In genomic region chr9:137087409-137087925, GRCh38 we compare ENCODE assay signal across 7 cellular contexts. TPM values are rescaled to one million over a fixed set of nuclear protein-coding genes. Genes with fewer than 3 reads are reported as not detected.
DNase-seq lines count a peak whose midpoint lies in the region; ATAC-seq and TF ChIP-seq lines count a peak whose summit lies in the region.

No MANE protein-coding gene starts in this region.

- H3K4me1 Mint-ChIP-seq in effector memory CD8-positive, alpha-beta T cell (ENCODE audit: low read depth in 2 of 2): peaks cover 24 to 28% of the 10 kb centered on the region in 2 donors
- peaks cover 29% of the 10 kb centered on the region for H3K4me1 Mint-ChIP-seq in neural progenitor cell

- TF ChIP-seq CTCF in OCI-LY1 (IDR thresholded peaks at IDR 0.05; ENCODE audit: low read length) (no peak), neural progenitor cell (IDR thresholded peaks at IDR 0.05) (no peak)

- DNase-seq in effector memory CD8-positive, alpha-beta T cell: no peak
- DNase-seq in neural progenitor cell (ENCODE audit: low spot score) (peak; percentile 26), NOMO-1 treated with dmso at 0.1 percent for 144 hours (lab: John Stamatoyannopoulos, UW; ENCODE audit: unreplicated experiment) (no peak), cortex of kidney (lab: John Stamatoyannopoulos, UW) (no peak)
- DNase-seq in activated effector memory CD4-positive, alpha-beta T cell treated with anti-CD3 and anti-CD28 coated beads, Interleukin-2, amount 50 U/mL, for 16 hours: no peak

- peak; percentile 3 for ATAC-seq in GM21528 (IDR thresholded peaks at IDR 0.05; ENCODE audit: low FRiP score, unreplicated experiment)
- ATAC-seq in effector memory CD8-positive, alpha-beta T cell (replicated peaks): no peak

- H3K4me3 Mint-ChIP-seq in effector memory CD8-positive, alpha-beta T cell: peak overlapping the region; percentile 79 to 80
- H3K4me3 Mint-ChIP-seq in neural progenitor cell: peak overlapping the region; percentile 90

- peak overlapping the region; percentile 85 for H3K9ac ChIP-seq in OCI-LY1 (ENCODE audit: low read length)
- peak overlapping the region; percentile 15 for H3K9ac ChIP-seq in neural progenitor cell

- H3K4me3 ChIP-seq in OCI-LY1 (ENCODE audit: low read depth, low read length, poor library complexity, severe bottlenecking) (peak overlapping the region; percentile 79), neural progenitor cell (peak overlapping the region; percentile 75)

- peaks cover 35% of the 10 kb centered on the region for H3K36me3 Mint-ChIP-seq in effector memory CD8-positive, alpha-beta T cell (ENCODE audit: insufficient read depth)
- peaks cover 5% of the 10 kb centered on the region for H3K36me3 Mint-ChIP-seq in neural progenitor cell

- H3K79me2 ChIP-seq in OCI-LY1 (ENCODE audit: insufficient read depth, low read length) (no peaks in the 10 kb centered on the region), neural progenitor cell (ENCODE audit: low read depth) (peaks cover 9% of the 10 kb centered on the region)

- H3K27me3 ChIP-seq in OCI-LY1 (ENCODE audit: insufficient read depth, low read length) (no peaks in the 10 kb centered on the region; the same call in 1 of the 2 replicates), neural progenitor cell (peaks cover 32% of the 10 kb centered on the region)

- H2AFZ ChIP-seq in OCI-LY1 (ENCODE audit: low read length) (0 out of 2 replicates have a peak overlapping the region, but pooled peaks have one; percentile 8), neural progenitor cell (replicated peaks) (peak overlapping the region; percentile 84)

- H3K27ac ChIP-seq in OCI-LY1 (ENCODE audit: low read depth, low read length, poor library complexity, severe bottlenecking): peak overlapping the region; percentile 38
- no peak overlapping the region for H3K27ac ChIP-seq in neural progenitor cell

- H3F3A ChIP-seq in OCI-LY1 (ENCODE audit: insufficient read depth, low read length): no peaks in the 10 kb centered on the region
- H3F3A ChIP-seq in neural progenitor cell (ENCODE audit: low read depth): peaks cover 18% of the 10 kb centered on the region

- no peaks in the 10 kb centered on the region for H3K9me2 ChIP-seq in OCI-LY1 (ENCODE audit: low read depth, low read length)

- H3K27me3 Mint-ChIP-seq in effector memory CD8-positive, alpha-beta T cell: no peaks in the 10 kb centered on the region
- H3K27me3 Mint-ChIP-seq in neural progenitor cell (ENCODE audit: insufficient read depth, low read depth): peaks cover 18% of the 10 kb centered on the region

- no peaks in the 10 kb centered on the region for H3K9me3 ChIP-seq in OCI-LY1 (ENCODE audit: low read length)
- no peaks in the 10 kb centered on the region for H3K9me3 ChIP-seq in neural progenitor cell (ENCODE audit: low read depth)

- H3K36me3 ChIP-seq in OCI-LY1 (ENCODE audit: insufficient read depth, low read length) (peaks cover 19% of the 10 kb centered on the region), neural progenitor cell (no peaks in the 10 kb centered on the region)

- H4K20me1 ChIP-seq in OCI-LY1 (ENCODE audit: insufficient read depth, low read length): no peaks in the 10 kb centered on the region
- no peaks in the 10 kb centered on the region for H4K20me1 ChIP-seq in neural progenitor cell (ENCODE audit: low read depth)

- peak overlapping the region; percentile 83 for H3K27ac Mint-ChIP-seq in effector memory CD8-positive, alpha-beta T cell
- no peak overlapping the region for H3K27ac Mint-ChIP-seq in neural progenitor cell

- peak overlapping the region; percentile 86 for H3K4me2 ChIP-seq in OCI-LY1 (ENCODE audit: low read length)
- H3K4me2 ChIP-seq in neural progenitor cell: peak overlapping the region; percentile 97

- H3K4me1 ChIP-seq in OCI-LY1 (ENCODE audit: insufficient read depth, low read length, severe bottlenecking) (peaks cover 34% of the 10 kb centered on the region), neural progenitor cell (peaks cover 14% of the 10 kb centered on the region)

- H3K9me3 Mint-ChIP-seq in effector memory CD8-positive, alpha-beta T cell: no peaks in the 10 kb centered on the region
- H3K9me3 Mint-ChIP-seq in neural progenitor cell: no peaks in the 10 kb centered on the region

RNA-seq across cellular contexts. Expression of gene MAN1B1, which starts 0.7 kb away (rescaled TPM):
- total RNA-seq in neural progenitor cell (ENCODE audit: low replicate concordance): 24.6 and 43.5 TPM in 2 replicates

RNA-seq across cellular contexts. Expression of gene UAP1L1, which starts 10.2 kb away (rescaled TPM):
- 0.12 and 0.51 TPM in 2 replicates for total RNA-seq in neural progenitor cell (ENCODE audit: low replicate concordance)

RNA-seq across cellular contexts. Expression of gene SAPCD2, which starts 17.1 kb away (rescaled TPM):
- 5.7 and 27.7 TPM in 2 replicates for total RNA-seq in neural progenitor cell (ENCODE audit: low replicate concordance)

RNA-seq across cellular contexts. Expression of gene DPP7, which starts 27.1 kb away (rescaled TPM):
- 2.6 and 24.3 TPM in 2 replicates for total RNA-seq in neural progenitor cell (ENCODE audit: low replicate concordance)

RNA-seq across cellular contexts. Expression of gene ENTPD2, which starts 33.6 kb away (rescaled TPM):
- not detected in 2 replicates for total RNA-seq in neural progenitor cell (ENCODE audit: low replicate concordance)
